Comparison of ENCODE assay signal across 8 cellular contexts in genomic region chr12:100127766-100128508, GRCh38. TPM values are rescaled to one million over a fixed set of nuclear protein-coding genes. Genes with fewer than 3 reads are reported as not detected.
DNase-seq lines count a peak whose midpoint lies in the region; ATAC-seq, FAIRE-seq and TF ChIP-seq lines count a peak whose summit lies in the region.

No MANE protein-coding gene starts in this region.

- in situ Hi-C loops in HepG2 (cut with HindIII; ENCODE audit: extremely low pct_ligation_motif_present, low pct_unique_long_range_greater_than_20kb) = no loop called here

- no peak overlapping the region for H3K27ac Mint-ChIP-seq in chondrocyte (ENCODE audit: unreplicated experiment)

- TF ChIP-seq POLR2A in adrenal gland (IDR thresholded peaks at IDR 0.05) (peak in 1 of 2 donors; percentile 36), HepG2 (IDR thresholded peaks at IDR 0.05; ENCODE audit: insufficient read depth in 1 of 2, low read depth in 2 of 2, low read length in 2 of 2) (no peak)

- H3K36me3 Mint-ChIP-seq in chondrocyte (ENCODE audit: low read depth) = no peaks in the 10 kb centered on the region

- DNase-seq in AG08395 (ENCODE audit: low spot score) (peak; percentile 38), HT-29 (ENCODE audit: low spot score) (peak; percentile 18), adrenal gland (peak in 1 of 7 donors; percentile 18), HepG2 (ENCODE audit: low spot score) (peak; percentile 44), DMS53 treated with DMSO at 0.1 percent for 48 hours (lab: John Stamatoyannopoulos, UW; ENCODE audit: unreplicated experiment) (no peak), chondrocyte (ENCODE audit: low spot score) (no peak)
- no peak for DNase-seq in activated effector memory CD4-positive, alpha-beta T cell treated with anti-CD3 and anti-CD28 coated beads, Interleukin-2, amount 50 U/mL, for 16 hours

- TF ChIP-seq EP300 in HepG2 (IDR thresholded peaks at IDR 0.05; ENCODE audit: low read depth in 2 of 2, low read length in 2 of 2) (peak in 1 of 2 experiments; percentile 56; a peak in 1 of 4 replicates), HepG2 (CRISPR knock-in tag; IDR thresholded peaks at IDR 0.05; ENCODE audit: borderline replicate concordance) (no peak)

- no peak overlapping the region for H2AFZ ChIP-seq in HepG2 (ENCODE audit: low read length)

- peak overlapping the region in 3 of 5 donors; percentile 16 to 64 (median 46) for H3K27ac ChIP-seq in adrenal gland
- peak overlapping the region; percentile 42 for H3K27ac ChIP-seq in HepG2 (ENCODE audit: extremely low read length, insufficient read depth, low read length)

- H3K36me3 ChIP-seq in adrenal gland (replicated peaks in 1 of 2) = no peaks in the 10 kb centered on the region
- peaks cover 0 to 3% of the 10 kb centered on the region in 2 experiments; a peak in 1 of 5 replicates for H3K36me3 ChIP-seq in HepG2 (replicated peaks in 1 of 2; ENCODE audit: control insufficient read depth in 1 of 2, insufficient read depth in 2 of 2, low read length in 2 of 2)

- CTCF ChIA-PET in HepG2 (lab: Yijun Ruan, JAX; ENCODE audit: low intra/inter-chr PET ratio, low total read pairs) = no interaction called here

- peaks cover 17% of the 10 kb centered on the region for H3K4me1 Mint-ChIP-seq in chondrocyte (ENCODE audit: low read depth)

- POLR2A ChIA-PET in HepG2 (lab: Yijun Ruan, JAX) = no interaction called here

- H3K27me3 ChIP-seq in adrenal gland (no peaks in the 10 kb centered on the region), HepG2 (ENCODE audit: control insufficient read depth in 1 of 2, insufficient read depth in 2 of 2, low read length in 2 of 2) (no peaks in the 10 kb centered on the region)

- H3K4me2 ChIP-seq in HepG2 (ENCODE audit: low read depth, low read length) = peak overlapping the region; percentile 27; the same call in 1 of the 2 replicates

- H3K4me1 ChIP-seq in adrenal gland (replicated peaks in 1 of 2) = peaks cover 8 to 33% of the 10 kb centered on the region in 2 donors
- H3K4me1 ChIP-seq in HepG2 (ENCODE audit: insufficient read depth, low read length) = peaks cover 26% of the 10 kb centered on the region

- intact Hi-C loops in adrenal gland (cut with DNase I) = no loop called here
- intact Hi-C loops in HepG2 (cut with micrococcal nuclease; ENCODE audit: unreplicated experiment) = no loop called here

- H4K20me1 ChIP-seq in HepG2 (ENCODE audit: insufficient read depth, low read length) = peaks cover 10% of the 10 kb centered on the region

- H3K4me3 ChIP-seq in adrenal gland = no peak overlapping the region
- peak overlapping the region in 2 of 3 experiments; percentile 10 to 18; a peak in 1 of 6 replicates for H3K4me3 ChIP-seq in HepG2 (replicated peaks in 1 of 3; ENCODE audit: insufficient read depth in 1 of 3, low read depth in 2 of 3, low read length in 3 of 3)

- peak; percentile 4 for FAIRE-seq in HepG2 (lab: Jason Lieb, UNC)

- ATAC-seq in HepG2 = peak; percentile 74
- ATAC-seq in GM21390 (IDR thresholded peaks at IDR 0.05; ENCODE audit: unreplicated experiment) = no peak

- H3K4me3 Mint-ChIP-seq in chondrocyte (ENCODE audit: unreplicated experiment) = no peak overlapping the region

- peaks cover 3% of the 10 kb centered on the region for H3K9me3 Mint-ChIP-seq in chondrocyte (ENCODE audit: low read depth)

- H3K27me3 Mint-ChIP-seq in chondrocyte (ENCODE audit: low read depth) = no peaks in the 10 kb centered on the region

- WGBS in adrenal gland, 4 donors = 0 to 10% (median 4%) methylated on average over 1 of the region's 1 CpG
- 5% methylated on average over 1 of the region's 1 CpG for WGBS in HepG2 (ENCODE audit: low lambda C conversion rate)

- H3K79me2 ChIP-seq in HepG2 (ENCODE audit: insufficient read depth, low read length) = peaks cover 76% of the 10 kb centered on the region

- no TSS peak for BruUV-seq in HepG2 (replicated peaks; lab: Mats Ljungman, UMichigan)

- H3K9ac ChIP-seq in HepG2 (ENCODE audit: insufficient read depth, low read depth, low read length) = no peak overlapping the region

- TF ChIP-seq CTCF in adrenal gland (IDR thresholded peaks at IDR 0.05) (no peak), HepG2 (CRISPR knock-in tag; IDR thresholded peaks at IDR 0.05) (no peak), chondrocyte (IDR thresholded peaks at IDR 0.05) (no peak)

- no peaks in the 10 kb centered on the region for H3K9me3 ChIP-seq in adrenal gland (replicated peaks in 1 of 3)
- no peaks in the 10 kb centered on the region for H3K9me3 ChIP-seq in HepG2 (ENCODE audit: low read length)

- no peak for TF ChIP-seq RAD21 in HepG2 (CRISPR knock-in tag; IDR thresholded peaks at IDR 0.05)

TF ChIP-seq in HepG2, 621 proteins besides CTCF, POLR2A, EP300 and RAD21 (continues in another document):
- TF ChIP-seq ZKSCAN1 (IDR thresholded peaks at IDR 0.05; ENCODE audit: low read length) (no peak), ZNF17 (CRISPR knock-in tag; IDR thresholded peaks at IDR 0.05) (no peak), TFAP4 (IDR thresholded peaks at IDR 0.05; ENCODE audit: borderline replicate concordance, low read depth) (peak; percentile 90), NCOA2 (CRISPR knock-in tag; IDR thresholded peaks at IDR 0.05) (peak; percentile 31; the same call in 1 of the 2 replicates), SRSF1 (optimal IDR thresholded peaks at IDR 0.05; ENCODE audit: low read depth, low read length) (no peak), ZNF616 (CRISPR knock-in tag; IDR thresholded peaks at IDR 0.05; ENCODE audit: low read depth) (no peak), GATAD2A (CRISPR knock-in tag; IDR thresholded peaks at IDR 0.05) (peak; percentile 73), ETV5 (CRISPR knock-in tag; IDR thresholded peaks at IDR 0.05; ENCODE audit: borderline replicate concordance) (peak; percentile 48; the same call in 1 of the 2 replicates), GTF2F1 (IDR thresholded peaks at IDR 0.05; ENCODE audit: low read length) (no peak), NCOR1 (IDR thresholded peaks at IDR 0.05; ENCODE audit: borderline replicate concordance, low read length) (peak; percentile 46; the same call in 1 of the 2 replicates), NR2F6 (IDR thresholded peaks at IDR 0.05) (0 out of 2 replicates have a peak, but pooled peaks have one; percentile 14), NR2F6 (CRISPR knock-in tag; IDR thresholded peaks at IDR 0.05) (no peak), CEBPG (CRISPR knock-in tag; IDR thresholded peaks at IDR 0.05) (peak; percentile 87), CEBPB (IDR thresholded peaks at IDR 0.05; ENCODE audit: borderline replicate concordance, low read depth, low read length) (peak; percentile 88), ZNF580 (CRISPR knock-in tag; IDR thresholded peaks at IDR 0.05; ENCODE audit: borderline replicate concordance, low read depth) (no peak)

RNA-seq across cellular contexts. Expression of gene BLTP3B, which starts 14.7 kb away (rescaled TPM):
- total RNA-seq in HT-29 (2014; rRNA removed; shearing (Covaris generic)) = 13.4 and 14.4 TPM in 2 replicates
- total RNA-seq in adrenal gland = 10 to 100 TPM; 32.2 to 50.2 (median 37.6) TPM
- polyA plus RNA-seq in adrenal gland = 10 to 100 TPM in 1 of 3 donors, 1 to 10 TPM in 2; 6.0 to 43.5 (median 6.5) TPM
- 24.4 and 35.3 TPM in 2 replicates for total RNA-seq in HepG2 (2016; rRNA removed; fragmentation: Illumina TruSeq; extraction: Trizol)
- 6.4 and 8.3 TPM in 2 replicates for total RNA-seq in HepG2 (2016; cell fraction: cytosol; rRNA removed; fragmentation: Illumina TruSeq; extraction: Trizol; ENCODE audit: low read depth)
- 24.0 and 39.1 TPM in 2 replicates for total RNA-seq in HepG2 (2016; cell fraction: insoluble cytoplasmic fraction; rRNA removed; fragmentation: Illumina TruSeq; extraction: Trizol)
- 17.5 and 20.1 TPM in 2 replicates for total RNA-seq in HepG2 (2016; cell fraction: membrane; rRNA removed; fragmentation: Illumina TruSeq; extraction: Trizol)
- 25.8 and 34.2 TPM in 2 replicates for total RNA-seq in HepG2 (2016; cell fraction: nucleus; rRNA removed; fragmentation: Illumina TruSeq; extraction: Trizol)
- polyA plus RNA-seq in HepG2 (2011; rRNA removed) = 10.8 and 15.6 TPM in 2 replicates
- polyA plus RNA-seq in HepG2 (2011; cell fraction: cytosol; rRNA removed) = 5.5 and 9.7 TPM in 2 replicates
- 3.1 and 4.8 TPM in 2 replicates for polyA plus RNA-seq in HepG2 (2011; cell fraction: nucleus; rRNA removed)
- 8.8 and 14.0 TPM in 2 replicates for polyA plus RNA-seq in HepG2 (2012)
- polyA plus RNA-seq in HepG2 (2016; cell fraction: cytosol; fragmentation: Illumina TruSeq; extraction: Trizol; ENCODE audit: low read depth) = 2.1 and 2.2 TPM in 2 replicates
- polyA plus RNA-seq in HepG2 (2016; cell fraction: insoluble cytoplasmic fraction; fragmentation: Illumina TruSeq; extraction: Trizol; ENCODE audit: low read depth) = 20.4 and 22.1 TPM in 2 replicates
- polyA plus RNA-seq in HepG2 (2016; cell fraction: membrane; fragmentation: Illumina TruSeq; extraction: Trizol; ENCODE audit: low read depth) = 6.4 and 7.6 TPM in 2 replicates
- 12.8 and 14.3 TPM in 2 replicates for polyA plus RNA-seq in HepG2 (2016; cell fraction: nucleus; fragmentation: Illumina TruSeq; extraction: Trizol; ENCODE audit: insufficient read depth, low read depth)
- polyA minus RNA-seq in HepG2 (2011; rRNA and poly(A)+ RNA removed; ENCODE audit: low replicate concordance) = 7.8 and 20.8 TPM in 2 replicates
- 21.3 and 23.3 TPM in 2 replicates for polyA minus RNA-seq in HepG2 (2011; cell fraction: cytosol; rRNA and poly(A)+ RNA removed)
- polyA minus RNA-seq in HepG2 (2011; cell fraction: nucleus; rRNA and poly(A)+ RNA removed) = 37.6 and 42.9 TPM in 2 replicates
- total RNA-seq in chondrocyte = 13.7 to 18.7 TPM (median 13.9 TPM) in 3 replicates

Comparison
In these comparisons a context has a peak if more than half of its experiments do, and no peak if none do; other contexts are left out.
1. DNase-seq: peak in AG08395 (single experiment), HT-29 (single experiment) and HepG2 (single experiment); none in activated effector memory CD4-positive, alpha-beta T cell treated with anti-CD3 and anti-CD28 coated beads, Interleukin-2, amount 50 U/mL, for 16 hours (single experiment), DMS53 treated with DMSO at 0.1 percent for 48 hours (single experiment) and chondrocyte (single experiment).
2. H3K4me3 ChIP-seq: peak in HepG2 (2 of 3); none in adrenal gland (0 of 4).